Comparison of ENCODE assay signal across 8 cellular contexts in genomic region chr11:61392991-61393595, GRCh38. TPM values are rescaled to one million over a fixed set of nuclear protein-coding genes. Genes with fewer than 3 reads are reported as not detected.
A peak's percentile ranks its signal among the peaks of the same experiment; 100 is the strongest.
DNase-seq lines count a peak whose midpoint lies in the region; ATAC-seq, FAIRE-seq and TF ChIP-seq lines count a peak whose summit lies in the region.

No MANE protein-coding gene starts in this region.

- H3K4me3 ChIP-seq in Panc1 (ENCODE audit: low read depth in 2 of 2, low read length in 2 of 2) (peak overlapping the region; percentile 67 to 86), right lobe of liver (peak overlapping the region; percentile 61 to 79 (median 70)), thyroid gland (replicated peaks in 1 of 3) (peak overlapping the region; percentile 59 to 80 (median 73))

- peak; percentile 63 for ATAC-seq in Panc1
- peak; percentile 11 to 30 (median 20) for ATAC-seq in right lobe of liver
- ATAC-seq in HG02840 (IDR thresholded peaks at IDR 0.05; ENCODE audit: low FRiP score, unreplicated experiment) = no peak

- H3K27me3 ChIP-seq in Panc1 (ENCODE audit: control insufficient read depth, insufficient read depth, low read length) = no peaks in the 10 kb centered on the region
- no peaks in the 10 kb centered on the region for H3K27me3 ChIP-seq in right lobe of liver
- no peaks in the 10 kb centered on the region for H3K27me3 ChIP-seq in thyroid gland

- DNase-seq in AG09319 (ENCODE audit: extremely low read depth, low read depth) (no peak), GM12891 (ENCODE audit: insufficient read length, low spot score) (peak; percentile 27), Panc1 (ENCODE audit: low read depth, low spot score) (no peak), cerebellum (ENCODE audit: low spot score) (peak; percentile 15), right lobe of liver (no peak), thyroid gland (peak in 1 of 2 donors; percentile 3), mucosa of gallbladder (ENCODE audit: low spot score) (no peak)

- H3K9me3 ChIP-seq in Panc1 (ENCODE audit: control insufficient read depth, insufficient read depth, low read depth, low read length) (0 out of 2 replicates have a peak, but pooled peaks cover 3% of the 10 kb centered on the region), right lobe of liver (no peaks in the 10 kb centered on the region), thyroid gland (no peaks in the 10 kb centered on the region)

- POLR2A ChIA-PET in Panc1 (lab: Charles Lee) = interaction anchor here (0.6 to 1.0 kb wide), 2 partner anchors 31 to 485 kb away, joined by 3 read pairs; partner anchors contain the start of genes CYB561A3 and TMEM138

- TF ChIP-seq POLR2A in GM12891 (IDR thresholded peaks at IDR 0.05; ENCODE audit: low read depth, low read length) (no peak), right lobe of liver (IDR thresholded peaks at IDR 0.05) (no peak), thyroid gland (IDR thresholded peaks at IDR 0.05) (no peak)

- in situ Hi-C loops in Panc1 (cut with HindIII; ENCODE audit: low pct_unique_long_range_greater_than_20kb, low sequenced_read_pairs) = no loop called here

- WGBS in right lobe of liver (ENCODE audit: insufficient coverage, low coverage, low lambda C conversion rate, missing lambda C conversion rate) = 2% methylated on average over 8 of the region's 15 CpGs
- WGBS in thyroid gland, 2 donors = 3 to 6% methylated on average over 14 to 15 of the region's 15 CpGs

- H3K27ac ChIP-seq in Panc1 (ENCODE audit: low read length) (peak overlapping the region; percentile 91), right lobe of liver (peak overlapping the region; percentile 59 to 71 (median 69)), thyroid gland (peak overlapping the region; percentile 29 to 81 (median 78))

- peaks cover 10% of the 10 kb centered on the region for H3K4me1 ChIP-seq in Panc1 (ENCODE audit: control insufficient read depth, insufficient read depth, low read length)
- H3K4me1 ChIP-seq in right lobe of liver = peaks cover 0 to 9% (median 4%) of the 10 kb centered on the region in 4 donors
- peaks cover 5 to 12% of the 10 kb centered on the region in 2 donors for H3K4me1 ChIP-seq in thyroid gland

- BruUV-seq in Panc1 (replicated peaks; lab: Mats Ljungman, UMichigan) = no TSS peak

- TF ChIP-seq CTCF in AG09319 (IDR thresholded peaks at IDR 0.05; ENCODE audit: low read depth, low read length) (peak; percentile 31), Panc1 (IDR thresholded peaks at IDR 0.05) (peak; percentile 33; the same call in 1 of the 2 replicates), right lobe of liver (IDR thresholded peaks at IDR 0.05) (no peak), thyroid gland (IDR thresholded peaks at IDR 0.05) (no peak)

- CTCF ChIA-PET in Panc1 (lab: Charles Lee) = interaction anchor here (1.6 to 1.7 kb wide), 2 partner anchors 42 to 57 kb away, joined by 4 to 9 read pairs; no protein-coding TSS in a partner anchor

- H3K36me3 ChIP-seq in Panc1 (ENCODE audit: control insufficient read depth, insufficient read depth, low read length) (no peaks in the 10 kb centered on the region; the same call in 1 of the 2 replicates), right lobe of liver (peaks cover 0 to 18% (median 3%) of the 10 kb centered on the region in 4 donors), thyroid gland (peaks cover 6 to 8% of the 10 kb centered on the region in 2 donors)

- intact Hi-C loops in Panc1 (cut with micrococcal nuclease; ENCODE audit: unreplicated experiment) (no loop called here), right lobe of liver (cut with DNase I) (no loop called here), thyroid gland (cut with DNase I) (no loop called here)

- no peak for FAIRE-seq in GM12891 (lab: Jason Lieb, UNC)

TF ChIP-seq in GM12891, 5 proteins besides CTCF, POLR2A, EP300 and RAD21:
- no peak for TF ChIP-seq PAX5 (IDR thresholded peaks at IDR 0.05; ENCODE audit: insufficient read depth, low read length, severe bottlenecking)
- TF ChIP-seq TAF1 (IDR thresholded peaks at IDR 0.05; ENCODE audit: low read depth, low read length) = no peak
- no peak for TF ChIP-seq SPI1 (IDR thresholded peaks at IDR 0.05; ENCODE audit: low read depth, low read length)
- TF ChIP-seq POLR2AphosphoS5 (IDR thresholded peaks at IDR 0.05; ENCODE audit: low read depth, low read length) = no peak
- no peak for TF ChIP-seq POU2F2 (IDR thresholded peaks at IDR 0.05; ENCODE audit: low read depth, low read length)

RNA-seq across cellular contexts. Expression of gene TMEM216, which starts 0.7 kb away (rescaled TPM):
- 7.3 TPM for polyA plus RNA-seq in GM12891 (2012; ENCODE audit: low read depth, missing spikeins)
- total RNA-seq in Panc1 (2021; ENCODE audit: unreplicated experiment) (11.7 TPM), cerebellum (11.8 TPM), right lobe of liver (1 to 10 TPM; 1.7 to 3.9 (median 2.0) TPM), thyroid gland (10 to 100 TPM; 13.3 to 26.6 (median 21.0) TPM), mucosa of gallbladder (10.0 TPM)
- 10.6 TPM for polyA plus RNA-seq in Panc1 (2012; ENCODE audit: insufficient read length)

RNA-seq across cellular contexts. Expression of gene TMEM138, which starts 30.9 kb away (rescaled TPM):
- polyA plus RNA-seq in GM12891 (2012; ENCODE audit: low read depth, missing spikeins) = 31.8 TPM
- total RNA-seq in Panc1 (2021; ENCODE audit: unreplicated experiment) (86.6 TPM), cerebellum (30.0 TPM), right lobe of liver (10 to 100 TPM; 18.2 to 41.0 (median 26.4) TPM), thyroid gland (10 to 100 TPM; 25.3 to 37.1 (median 31.5) TPM), mucosa of gallbladder (38.4 TPM)
- polyA plus RNA-seq in Panc1 (2012; ENCODE audit: insufficient read length) = 45.5 TPM

RNA-seq across cellular contexts. Expression of gene CYB561A3, which starts 31.4 kb away (rescaled TPM):
- polyA plus RNA-seq in GM12891 (2012; ENCODE audit: low read depth, missing spikeins) = 37.5 TPM
- total RNA-seq in Panc1 (2021; ENCODE audit: unreplicated experiment) (80.3 TPM), cerebellum (15.2 TPM), right lobe of liver (10 to 100 TPM; 25.6 to 41.8 (median 35.2) TPM), thyroid gland (10 to 100 TPM; 39.3 to 62.8 (median 49.7) TPM), mucosa of gallbladder (44.8 TPM)
- 58.7 TPM for polyA plus RNA-seq in Panc1 (2012; ENCODE audit: insufficient read length)

RNA-seq across cellular contexts. Expression of gene CPSF7, which starts 36.7 kb away (rescaled TPM):
- 47.3 TPM for polyA plus RNA-seq in GM12891 (2012; ENCODE audit: low read depth, missing spikeins)
- total RNA-seq in Panc1 (2021; ENCODE audit: unreplicated experiment) = 96.1 TPM
- polyA plus RNA-seq in Panc1 (2012; ENCODE audit: insufficient read length) = 63.2 TPM
- total RNA-seq in cerebellum = 39.0 TPM
- 10 to 100 TPM; 16.7 to 52.0 (median 31.7) TPM for total RNA-seq in right lobe of liver
- 10 to 100 TPM; 58.8 to 95.1 (median 72.8) TPM for total RNA-seq in thyroid gland
- total RNA-seq in mucosa of gallbladder = 77.1 TPM

RNA-seq across cellular contexts. Expression of gene SDHAF2, which starts 36.8 kb away (rescaled TPM):
- polyA plus RNA-seq in GM12891 (2012; ENCODE audit: low read depth, missing spikeins) = 44.5 TPM
- total RNA-seq in Panc1 (2021; ENCODE audit: unreplicated experiment) = 43.2 TPM
- polyA plus RNA-seq in Panc1 (2012; ENCODE audit: insufficient read length) = 55.0 TPM
- total RNA-seq in cerebellum = 61.3 TPM
- total RNA-seq in right lobe of liver = 10 to 100 TPM; 17.7 to 62.5 (median 23.3) TPM
- total RNA-seq in thyroid gland = 10 to 100 TPM; 41.0 to 74.3 (median 44.0) TPM
- total RNA-seq in mucosa of gallbladder = 39.8 TPM

Comparison
In these comparisons a context has a peak if more than half of its experiments do, and no peak if none do; other contexts are left out.
1. DNase-seq: peak in GM12891 (single experiment) and cerebellum (single experiment); none in AG09319 (single experiment), Panc1 (single experiment), right lobe of liver (0 of 3) and mucosa of gallbladder (single experiment).
2. CTCF ChIP-seq: peak in AG09319 (single experiment) and Panc1 (single experiment); none in right lobe of liver (0 of 4) and thyroid gland (0 of 6).
3. Peak in every context shown above with its lines, with median percentiles within 50 percentile points of each other: H3K27ac ChIP-seq and H3K4me3 ChIP-seq.